Comparison of ENCODE assay signal across 1 cellular context in genomic region chr7:21361413-21362130, GRCh38.
TF ChIP-seq lines count a peak whose summit lies in the region.

No MANE protein-coding gene starts in this region.

TF ChIP-seq in GM12878, 131 proteins besides CTCF, POLR2A, EP300 and RAD21 (continued from another document):
- TF ChIP-seq RUNX3 (IDR thresholded peaks at IDR 0.05; ENCODE audit: low read length) (0 out of 2 replicates have a peak, but pooled peaks have one; percentile 25), SMAD5 (IDR thresholded peaks at IDR 0.05; ENCODE audit: low read depth) (no peak), RB1 (IDR thresholded peaks at IDR 0.05; ENCODE audit: borderline replicate concordance) (no peak)
